9 cellular contexts compared by ENCODE assay signal in genomic region chr7:16739863-16740622, GRCh38. TPM values are rescaled to one million over a fixed set of nuclear protein-coding genes. Genes with fewer than 3 reads are reported as not detected.
DNase-seq lines count a peak whose midpoint lies in the region; ATAC-seq, FAIRE-seq and TF ChIP-seq lines count a peak whose summit lies in the region.
"Had no signal": no experiment of that assay in that cellular context is flagged by ENCODE, and none has a peak within 500 bp of the region (broad histone marks: within the 10 kb centered on the region; RNA-seq: fewer than 3 reads in every experiment).

No MANE protein-coding gene starts in this region.

- H3K27me3 ChIP-seq in liver (ENCODE audit: control insufficient read depth in 4 of 4, insufficient read depth in 4 of 4, low read length in 3 of 4) (no peaks in the 10 kb centered on the region), HepG2 (ENCODE audit: control insufficient read depth in 1 of 2, insufficient read depth in 2 of 2, low read length in 2 of 2) (no peaks in the 10 kb centered on the region), astrocyte (ENCODE audit: insufficient read depth, low read length) (no peaks in the 10 kb centered on the region), aorta (ENCODE audit: control insufficient read depth in 1 of 2, insufficient read depth in 2 of 2, low read length in 1 of 2) (no peaks in the 10 kb centered on the region)

- intact Hi-C loops in HepG2 (cut with micrococcal nuclease; ENCODE audit: unreplicated experiment), result no loop called here
- intact Hi-C loops in aorta (cut with DNase I), result no loop called here

- no peak for TF ChIP-seq CTCF in liver (IDR thresholded peaks at IDR 0.05; ENCODE audit: low read depth, low read length, missing input control)
- TF ChIP-seq CTCF in HepG2 (CRISPR knock-in tag; IDR thresholded peaks at IDR 0.05), result no peak
- no peak for TF ChIP-seq CTCF in astrocyte (IDR thresholded peaks at IDR 0.05; ENCODE audit: insufficient read depth, low read depth, low read length)
- TF ChIP-seq CTCF in glutamatergic neuron (IDR thresholded peaks at IDR 0.05; ENCODE audit: partially characterized antibody, unreplicated experiment), result no peak

- H3K27me3 Mint-ChIP-seq in astrocyte (ENCODE audit: low read depth, unreplicated experiment) (no peaks in the 10 kb centered on the region), glutamatergic neuron (ENCODE audit: unreplicated experiment) (no peaks in the 10 kb centered on the region), T-cell (no peaks in the 10 kb centered on the region)
- H3K27me3 Mint-ChIP-seq: activated naive CD4-positive, alpha-beta T cell treated with anti-CD3 and anti-CD28 coated beads, Interleukin-2, amount 50 U/mL, for 24 hours had no signal

- no peaks in the 10 kb centered on the region for H4K20me1 ChIP-seq in HepG2 (ENCODE audit: insufficient read depth, low read length)
- H4K20me1 ChIP-seq in astrocyte (ENCODE audit: insufficient read depth, low read length), result no peaks in the 10 kb centered on the region

- H3K9me3 Mint-ChIP-seq in astrocyte (ENCODE audit: unreplicated experiment) (no peaks in the 10 kb centered on the region), glutamatergic neuron (ENCODE audit: unreplicated experiment) (no peaks in the 10 kb centered on the region), T-cell (no peaks in the 10 kb centered on the region)
- H3K9me3 Mint-ChIP-seq: activated naive CD4-positive, alpha-beta T cell treated with anti-CD3 and anti-CD28 coated beads, Interleukin-2, amount 50 U/mL, for 24 hours had no signal

- DNase-seq in HepG2 (ENCODE audit: low spot score) (no peak), astrocyte (ENCODE audit: low read depth) (peak; percentile 99), kidney glomerular epithelial cell (lab: John Stamatoyannopoulos, UW) (peak; percentile 91), aorta (no peak), DMS53 treated with DMSO at 0.1 percent for 48 hours (lab: John Stamatoyannopoulos, UW; ENCODE audit: unreplicated experiment) (no peak), glutamatergic neuron (no peak), T-cell (no peak)

- no peak overlapping the region for H3K4me3 Mint-ChIP-seq in astrocyte (ENCODE audit: unreplicated experiment)
- no peak overlapping the region for H3K4me3 Mint-ChIP-seq in glutamatergic neuron (ENCODE audit: unreplicated experiment)
- no peak overlapping the region for H3K4me3 Mint-ChIP-seq in T-cell
- H3K4me3 Mint-ChIP-seq: activated naive CD4-positive, alpha-beta T cell treated with anti-CD3 and anti-CD28 coated beads, Interleukin-2, amount 50 U/mL, for 24 hours had no signal

- no TSS peak for BruUV-seq in HepG2 (replicated peaks; lab: Mats Ljungman, UMichigan)

- H3K4me3 ChIP-seq in liver (ENCODE audit: low read depth in 1 of 3, low read length in 3 of 3) (no peak overlapping the region), HepG2 (replicated peaks in 1 of 3; ENCODE audit: insufficient read depth in 1 of 3, low read depth in 2 of 3, low read length in 3 of 3) (no peak overlapping the region), astrocyte (ENCODE audit: insufficient read depth, low read depth, low read length) (no peak overlapping the region), aorta (ENCODE audit: low read length in 2 of 2) (no peak overlapping the region)

- H3K4me1 ChIP-seq in liver (ENCODE audit: control insufficient read depth in 4 of 4, insufficient read depth in 4 of 4, low read length in 3 of 4), result no peaks in the 10 kb centered on the region
- 0 out of 2 replicates have a peak, but pooled peaks cover 6% of the 10 kb centered on the region for H3K4me1 ChIP-seq in HepG2 (ENCODE audit: insufficient read depth, low read length)
- peaks cover 14% of the 10 kb centered on the region for H3K4me1 ChIP-seq in astrocyte (ENCODE audit: insufficient read depth, low read length)
- H3K4me1 ChIP-seq in aorta (ENCODE audit: control insufficient read depth in 1 of 2, insufficient read depth in 2 of 2, low read length in 2 of 2), result no peaks in the 10 kb centered on the region

- peak overlapping the region; percentile 23 for H3K27ac Mint-ChIP-seq in astrocyte (ENCODE audit: unreplicated experiment)
- no peak overlapping the region for H3K27ac Mint-ChIP-seq in glutamatergic neuron (ENCODE audit: unreplicated experiment)
- H3K27ac Mint-ChIP-seq in T-cell, result no peak overlapping the region

- no peak for TF ChIP-seq RAD21 in liver (IDR thresholded peaks at IDR 0.05)
- TF ChIP-seq RAD21 in HepG2 (CRISPR knock-in tag; IDR thresholded peaks at IDR 0.05), result no peak

- ATAC-seq in HepG2 (no peak), aorta (ENCODE audit: low FRiP score) (peak; percentile 83), T-cell (replicated peaks in 1 of 4) (no peak)

- H3K4me2 ChIP-seq in HepG2 (ENCODE audit: low read depth, low read length) (no peak overlapping the region), astrocyte (ENCODE audit: low read length) (peak overlapping the region; percentile 27)

- in situ Hi-C loops in HepG2 (cut with HindIII; ENCODE audit: extremely low pct_ligation_motif_present, low pct_unique_long_range_greater_than_20kb), result no loop called here

- no peak for TF ChIP-seq EP300 in HepG2 (IDR thresholded peaks at IDR 0.05; ENCODE audit: low read depth in 2 of 2, low read length in 2 of 2)
- no peak for TF ChIP-seq EP300 in HepG2 (CRISPR knock-in tag; IDR thresholded peaks at IDR 0.05; ENCODE audit: borderline replicate concordance)

- H3K36me3 Mint-ChIP-seq in astrocyte (ENCODE audit: low read depth, unreplicated experiment) (peaks cover 1% of the 10 kb centered on the region), glutamatergic neuron (ENCODE audit: unreplicated experiment) (no peaks in the 10 kb centered on the region), T-cell (no peaks in the 10 kb centered on the region)
- H3K36me3 Mint-ChIP-seq: activated naive CD4-positive, alpha-beta T cell treated with anti-CD3 and anti-CD28 coated beads, Interleukin-2, amount 50 U/mL, for 24 hours had no signal

- H3K27ac ChIP-seq in liver (ENCODE audit: low read depth in 1 of 2, low read length in 2 of 2) (no peak overlapping the region), HepG2 (ENCODE audit: extremely low read length, insufficient read depth, low read length) (no peak overlapping the region), astrocyte (ENCODE audit: low read depth, low read length) (peak overlapping the region; percentile 71), aorta (ENCODE audit: low read depth in 1 of 2, low read length in 2 of 2) (no peak overlapping the region)

- TF ChIP-seq POLR2A in HepG2 (IDR thresholded peaks at IDR 0.05; ENCODE audit: insufficient read depth in 1 of 2, low read depth in 2 of 2, low read length in 2 of 2), result no peak

- H2AFZ ChIP-seq in HepG2 (ENCODE audit: low read length) (no peak overlapping the region), astrocyte (ENCODE audit: low read depth, low read length) (no peak overlapping the region)

- H3K9me3 ChIP-seq in liver (ENCODE audit: control insufficient read depth in 4 of 4, low read length in 3 of 4) (no peaks in the 10 kb centered on the region), HepG2 (ENCODE audit: low read length) (no peaks in the 10 kb centered on the region), astrocyte (ENCODE audit: insufficient read depth, low read depth, low read length) (no peaks in the 10 kb centered on the region), aorta (ENCODE audit: control insufficient read depth, low read length) (no peaks in the 10 kb centered on the region)

- 58% methylated on average over 6 of the region's 6 CpGs for WGBS in liver
- WGBS in HepG2 (ENCODE audit: low lambda C conversion rate), result 7% methylated on average over 6 of the region's 6 CpGs
- 39 to 47% methylated on average over 6 of the region's 6 CpGs for WGBS in aorta, 2 donors

- FAIRE-seq in HepG2 (lab: Jason Lieb, UNC), result no peak
- FAIRE-seq in astrocyte (lab: Jason Lieb, UNC), result peak; percentile 98

- H3K9ac ChIP-seq in liver (ENCODE audit: low read depth in 1 of 2, low read length in 2 of 2) (no peak overlapping the region), HepG2 (ENCODE audit: insufficient read depth, low read depth, low read length) (no peak overlapping the region), astrocyte (ENCODE audit: low read length) (peak overlapping the region; percentile 15)

- no peaks in the 10 kb centered on the region for H3K36me3 ChIP-seq in liver (ENCODE audit: control insufficient read depth in 4 of 4, insufficient read depth in 3 of 4, low read depth in 1 of 4, low read length in 3 of 4)
- H3K36me3 ChIP-seq in HepG2 (replicated peaks in 1 of 2; ENCODE audit: control insufficient read depth in 1 of 2, insufficient read depth in 2 of 2, low read length in 2 of 2), result no peaks in the 10 kb centered on the region
- H3K36me3 ChIP-seq in astrocyte (ENCODE audit: insufficient read depth, low read length), result no peaks in the 10 kb centered on the region
- no peaks in the 10 kb centered on the region for H3K36me3 ChIP-seq in aorta (ENCODE audit: control insufficient read depth in 1 of 2, insufficient read depth in 2 of 2, low read length in 1 of 2)

- H3K4me1 Mint-ChIP-seq in astrocyte (ENCODE audit: low read depth, unreplicated experiment) (peaks cover 12% of the 10 kb centered on the region), glutamatergic neuron (ENCODE audit: low read depth, unreplicated experiment) (peaks cover 10% of the 10 kb centered on the region), T-cell (peaks cover 0 to 5% (median 0%) of the 10 kb centered on the region in 3 donors)
- H3K4me1 Mint-ChIP-seq: activated naive CD4-positive, alpha-beta T cell treated with anti-CD3 and anti-CD28 coated beads, Interleukin-2, amount 50 U/mL, for 24 hours had no signal

- CTCF ChIA-PET in HepG2 (lab: Yijun Ruan, JAX; ENCODE audit: low intra/inter-chr PET ratio, low total read pairs), result no interaction called here
- CTCF ChIA-PET in T-cell (lab: Charles Lee), result no interaction called here

- POLR2A ChIA-PET in HepG2 (lab: Yijun Ruan, JAX), result no interaction called here
- POLR2A ChIA-PET in T-cell (lab: Charles Lee), result interaction anchor here in 1 of 2 donors (0.7 kb wide), 1 partner anchor 65 kb away, joined by 3 read pairs; no protein-coding TSS in a partner anchor

- H3K79me2 ChIP-seq in HepG2 (ENCODE audit: insufficient read depth, low read length), result no peaks in the 10 kb centered on the region
- H3K79me2 ChIP-seq in astrocyte (ENCODE audit: insufficient read depth, low read length), result no peaks in the 10 kb centered on the region

RNA-seq across cellular contexts. Expression of gene TSPAN13, which starts 13.5 kb away (rescaled TPM):
- 10 to 100 TPM; 11.0 to 20.6 TPM for total RNA-seq in liver
- 10 to 100 TPM in 1 of 2 donors, 1 to 10 TPM in 1; 8.9 to 24.4 TPM for polyA plus RNA-seq in liver
- total RNA-seq in HepG2 (2016; rRNA removed; fragmentation: Illumina TruSeq; extraction: Trizol), result 4.7 and 6.2 TPM in 2 replicates
- total RNA-seq in HepG2 (2016; cell fraction: cytosol; rRNA removed; fragmentation: Illumina TruSeq; extraction: Trizol; ENCODE audit: low read depth), result 3.1 and 3.7 TPM in 2 replicates
- 4.8 and 7.0 TPM in 2 replicates for total RNA-seq in HepG2 (2016; cell fraction: insoluble cytoplasmic fraction; rRNA removed; fragmentation: Illumina TruSeq; extraction: Trizol)
- 5.3 and 5.7 TPM in 2 replicates for total RNA-seq in HepG2 (2016; cell fraction: membrane; rRNA removed; fragmentation: Illumina TruSeq; extraction: Trizol)
- 7.2 and 7.6 TPM in 2 replicates for total RNA-seq in HepG2 (2016; cell fraction: nucleus; rRNA removed; fragmentation: Illumina TruSeq; extraction: Trizol)
- 5.8 and 6.4 TPM in 2 replicates for polyA plus RNA-seq in HepG2 (2011; rRNA removed)
- polyA plus RNA-seq in HepG2 (2011; cell fraction: cytosol; rRNA removed), result 2.9 and 4.7 TPM in 2 replicates
- 0.72 and 1.4 TPM in 2 replicates for polyA plus RNA-seq in HepG2 (2011; cell fraction: nucleus; rRNA removed)
- polyA plus RNA-seq in HepG2 (2012), result 4.5 and 4.8 TPM in 2 replicates
- polyA plus RNA-seq in HepG2 (2016; cell fraction: cytosol; fragmentation: Illumina TruSeq; extraction: Trizol; ENCODE audit: low read depth), result 6.5 and 8.4 TPM in 2 replicates
- polyA plus RNA-seq in HepG2 (2016; cell fraction: insoluble cytoplasmic fraction; fragmentation: Illumina TruSeq; extraction: Trizol; ENCODE audit: low read depth), result 8.4 and 8.8 TPM in 2 replicates
- polyA plus RNA-seq in HepG2 (2016; cell fraction: membrane; fragmentation: Illumina TruSeq; extraction: Trizol; ENCODE audit: low read depth), result 9.8 and 11.1 TPM in 2 replicates
- polyA plus RNA-seq in HepG2 (2016; cell fraction: nucleus; fragmentation: Illumina TruSeq; extraction: Trizol; ENCODE audit: insufficient read depth, low read depth), result 18.0 and 18.5 TPM in 2 replicates
- 2.2 and 2.7 TPM in 2 replicates for polyA minus RNA-seq in HepG2 (2011; rRNA and poly(A)+ RNA removed; ENCODE audit: low replicate concordance)
- 1.1 and 4.4 TPM in 2 replicates for polyA minus RNA-seq in HepG2 (2011; cell fraction: cytosol; rRNA and poly(A)+ RNA removed)
- polyA minus RNA-seq in HepG2 (2011; cell fraction: nucleus; rRNA and poly(A)+ RNA removed), result 1.0 and 1.5 TPM in 2 replicates
- total RNA-seq in astrocyte, result 56.0 and 57.0 TPM in 2 replicates
- total RNA-seq in aorta, result 10 to 100 TPM in 1 of 2 donors, 1 to 10 TPM in 1; 8.5 to 20.9 TPM
- 1 to 10 TPM; 1.5 to 7.9 TPM for polyA plus RNA-seq in aorta
- total RNA-seq in glutamatergic neuron (ENCODE audit: unreplicated experiment), result 81.1 TPM
- 1 to 10 TPM in 2 of 5 donors, under 1 TPM in 3; 0.73 to 2.0 (median 0.98) TPM for total RNA-seq in T-cell

Comparison
In these comparisons a context has a peak if more than half of its experiments do, and no peak if none do; other contexts are left out.
1. DNase-seq: peak in astrocyte (single experiment) and kidney glomerular epithelial cell (single experiment); none in HepG2 (single experiment), aorta (0 of 2), DMS53 treated with DMSO at 0.1 percent for 48 hours (single experiment), glutamatergic neuron (single experiment) and T-cell (0 of 34).